Comparison of ENCODE assay signal across 7 cellular contexts in the genomic region with DNA sequence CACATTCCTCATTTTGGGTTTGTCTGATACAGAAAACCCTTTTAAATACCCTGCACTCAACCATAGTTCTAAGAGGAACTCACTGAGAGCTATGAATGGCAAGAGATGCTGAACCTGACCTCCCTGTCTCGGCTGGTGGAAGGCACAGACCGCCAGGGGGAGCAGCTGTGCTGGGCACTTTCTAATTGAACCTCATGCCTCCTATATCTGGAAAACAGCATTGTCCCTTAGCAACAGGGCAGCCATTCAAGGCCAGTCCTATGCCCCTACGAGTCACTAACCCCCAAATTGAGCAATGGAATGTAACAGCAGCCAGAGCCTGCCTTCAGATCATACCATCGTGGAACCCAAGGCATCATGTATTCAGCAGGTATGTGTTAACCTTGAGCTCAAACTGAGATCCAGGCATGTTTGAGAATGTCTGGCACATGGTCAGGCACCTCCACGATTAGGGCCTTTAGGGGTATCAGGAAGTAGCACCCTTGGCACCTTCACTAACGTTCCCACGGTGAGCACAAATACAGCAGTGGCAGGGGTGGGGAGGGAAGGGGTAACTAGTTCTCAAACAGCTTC. TPM values are rescaled to one million over a fixed set of nuclear protein-coding genes. Genes with fewer than 3 reads are reported as not detected.
DNase-seq lines count a peak whose midpoint lies in the region; ATAC-seq, FAIRE-seq and TF ChIP-seq lines count a peak whose summit lies in the region.

No MANE protein-coding gene starts in this region.

- no peak overlapping the region for H3K23ac ChIP-seq in mesendoderm (ENCODE audit: low read length)

- H3K27ac Mint-ChIP-seq in activated CD4-positive, alpha-beta T cell treated with anti-CD3 and anti-CD28 coated beads, Interleukin-2, amount 10 ng/mL, durations not matched to agents 24 days and 14 days = peak overlapping the region; percentile 66

- H2BK120ac ChIP-seq in mesendoderm (ENCODE audit: low read depth, low read length) = no peak overlapping the region

- H3K4me1 ChIP-seq in mesendoderm (ENCODE audit: control insufficient read depth, low read depth, low read length) = no peaks in the 10 kb centered on the region

- DNase-seq in GM12891 (ENCODE audit: insufficient read length, low spot score) = peak; percentile 17
- peak; percentile 59 to 66 for DNase-seq in NCI-H524 (lab: John Stamatoyannopoulos, UW)
- DNase-seq in activated CD4-positive, alpha-beta T cell treated with anti-CD3 and anti-CD28 coated beads, Interleukin-2, amount 10 ng/mL, durations not matched to agents 24 days and 14 days = peak; percentile 85
- DNase-seq in dorsolateral prefrontal cortex = peak in 6 of 10 donors; percentile 32 to 60 (median 40)
- peak; percentile 87 for DNase-seq in mesendoderm
- DNase-seq in stimulated activated naive CD4-positive, alpha-beta T cell (lab: John Stamatoyannopoulos, UW) = peak; percentile 0 to 42 (median 26)

- H3K56ac ChIP-seq in mesendoderm (ENCODE audit: low read length) = no peak overlapping the region

- WGBS in mesendoderm (ENCODE audit: extremely low coverage, insufficient coverage, low lambda C conversion rate) = no CpG with 5 or more reads among the region's 7 CpGs

- H3K9ac ChIP-seq in mesendoderm (ENCODE audit: low read length) = no peak overlapping the region

- TF ChIP-seq CTCF in dorsolateral prefrontal cortex (IDR thresholded peaks at IDR 0.05 in 54 of 56, conservative IDR thresholded peaks at IDR 0.05 in 2 of 56; ENCODE audit: low read depth in 1 of 56, partially characterized antibody in 56 of 56) = peak in 54 of 56 donors; percentile 40 to 75 (median 60)

- no peak overlapping the region for H3K18ac ChIP-seq in mesendoderm (ENCODE audit: low read length)

- ATAC-seq in HG03103 (IDR thresholded peaks at IDR 0.05; ENCODE audit: low read depth, unreplicated experiment) = peak; percentile 57

- H4K5ac ChIP-seq in mesendoderm (ENCODE audit: low read length) = no peak overlapping the region

- H2BK15ac ChIP-seq in mesendoderm (replicated peaks; ENCODE audit: low read depth) = no peak overlapping the region

- peaks cover 3% of the 10 kb centered on the region for H3K36me3 Mint-ChIP-seq in activated CD4-positive, alpha-beta T cell treated with anti-CD3 and anti-CD28 coated beads, Interleukin-2, amount 10 ng/mL, durations not matched to agents 24 days and 14 days (ENCODE audit: low read depth)

- H3K27ac ChIP-seq in dorsolateral prefrontal cortex (peak overlapping the region in 1 of 59 donors; percentile 19), mesendoderm (ENCODE audit: low read depth, low read length) (no peak overlapping the region)

- H2AK5ac ChIP-seq in mesendoderm (ENCODE audit: low read length) = no peak overlapping the region

- no peaks in the 10 kb centered on the region for H3K36me3 ChIP-seq in mesendoderm (ENCODE audit: control insufficient read depth, insufficient read depth, low read length)

- no peaks in the 10 kb centered on the region for H3K79me2 ChIP-seq in mesendoderm (ENCODE audit: control insufficient read depth, insufficient read depth, low read length)

- no peaks in the 10 kb centered on the region for H3K9me3 Mint-ChIP-seq in activated CD4-positive, alpha-beta T cell treated with anti-CD3 and anti-CD28 coated beads, Interleukin-2, amount 10 ng/mL, durations not matched to agents 24 days and 14 days

- no peak overlapping the region for H4K8ac ChIP-seq in mesendoderm (ENCODE audit: low read depth, low read length)

- intact Hi-C loops in activated CD4-positive, alpha-beta T cell treated with anti-CD3 and anti-CD28 coated beads, Interleukin-2, amount 10 ng/mL, durations not matched to agents 24 days and 14 days (cut with micrococcal nuclease) = loop anchor here (1.0 kb wide), 1 partner anchor 35 kb away; no protein-coding TSS in a partner anchor
- intact Hi-C loops in dorsolateral prefrontal cortex (cut with DNase I) = no loop called here

- peaks cover 0 to 59% (median 6%) of the 10 kb centered on the region in 45 donors for H3K27me3 ChIP-seq in dorsolateral prefrontal cortex
- H3K27me3 ChIP-seq in mesendoderm (ENCODE audit: insufficient read depth, low read length, poor library complexity) = no peaks in the 10 kb centered on the region

- no peak overlapping the region for H3K4me3 Mint-ChIP-seq in activated CD4-positive, alpha-beta T cell treated with anti-CD3 and anti-CD28 coated beads, Interleukin-2, amount 10 ng/mL, durations not matched to agents 24 days and 14 days

- H2BK5ac ChIP-seq in mesendoderm (ENCODE audit: low read length) = no peak overlapping the region

- no peak overlapping the region for H3K4ac ChIP-seq in mesendoderm (ENCODE audit: low read depth, low read length)

- no peaks in the 10 kb centered on the region for H3K79me1 ChIP-seq in mesendoderm (ENCODE audit: low read length)

- H3K4me1 Mint-ChIP-seq in activated CD4-positive, alpha-beta T cell treated with anti-CD3 and anti-CD28 coated beads, Interleukin-2, amount 10 ng/mL, durations not matched to agents 24 days and 14 days = peaks cover 11% of the 10 kb centered on the region

- TF ChIP-seq POLR2A in GM12891 (IDR thresholded peaks at IDR 0.05; ENCODE audit: low read depth, low read length) = no peak

- H3K4me3 ChIP-seq in dorsolateral prefrontal cortex (no peak overlapping the region), mesendoderm (ENCODE audit: low read length) (no peak overlapping the region)

- FAIRE-seq in GM12891 (lab: Jason Lieb, UNC) = peak; percentile 91

- peaks cover 3% of the 10 kb centered on the region for H3K27me3 Mint-ChIP-seq in activated CD4-positive, alpha-beta T cell treated with anti-CD3 and anti-CD28 coated beads, Interleukin-2, amount 10 ng/mL, durations not matched to agents 24 days and 14 days

- no peak overlapping the region for H3K4me2 ChIP-seq in mesendoderm (ENCODE audit: low read length)

TF ChIP-seq in GM12891, 5 proteins besides CTCF, POLR2A, EP300 and RAD21:
- no peak for TF ChIP-seq POLR2AphosphoS5 (IDR thresholded peaks at IDR 0.05; ENCODE audit: low read depth, low read length)
- TF ChIP-seq SPI1 (IDR thresholded peaks at IDR 0.05; ENCODE audit: low read depth, low read length) = no peak
- TF ChIP-seq TAF1 (IDR thresholded peaks at IDR 0.05; ENCODE audit: low read depth, low read length) = no peak
- no peak for TF ChIP-seq POU2F2 (IDR thresholded peaks at IDR 0.05; ENCODE audit: low read depth, low read length)
- no peak for TF ChIP-seq PAX5 (IDR thresholded peaks at IDR 0.05; ENCODE audit: insufficient read depth, low read length, severe bottlenecking)

RNA-seq across cellular contexts. Expression of gene USP27X, which starts 5.1 kb away (rescaled TPM):
- 0.68 TPM for polyA plus RNA-seq in GM12891 (2012; ENCODE audit: low read depth, missing spikeins)
- total RNA-seq in activated CD4-positive, alpha-beta T cell treated with anti-CD3 and anti-CD28 coated beads, Interleukin-2, amount 10 ng/mL, durations not matched to agents 24 days and 14 days = 1.6 and 2.4 TPM in 2 replicates
- total RNA-seq in dorsolateral prefrontal cortex = 10 to 100 TPM in 90 of 120 experiments, 1 to 10 TPM in 30; 4.4 to 20.1 (median 12.2) TPM
- polyA plus RNA-seq in mesendoderm (2013, experiment 1 of 2) = 4.1 TPM
- polyA plus RNA-seq in mesendoderm (2013, experiment 2 of 2) = 3.9 TPM

RNA-seq across cellular contexts. Expression of gene CLCN5, which starts 38.0 kb away (rescaled TPM):
- polyA plus RNA-seq in GM12891 (2012; ENCODE audit: low read depth, missing spikeins) = 0.42 TPM
- total RNA-seq in activated CD4-positive, alpha-beta T cell treated with anti-CD3 and anti-CD28 coated beads, Interleukin-2, amount 10 ng/mL, durations not matched to agents 24 days and 14 days = 4.2 and 5.6 TPM in 2 replicates
- total RNA-seq in dorsolateral prefrontal cortex = 1 to 10 TPM; 2.8 to 9.2 (median 5.1) TPM
- polyA plus RNA-seq in mesendoderm (2013, experiment 1 of 2) = 2.7 TPM
- polyA plus RNA-seq in mesendoderm (2013, experiment 2 of 2) = 2.7 TPM

RNA-seq across cellular contexts. Expression of gene PAGE4, which starts 55.3 kb away (rescaled TPM):
- polyA plus RNA-seq in GM12891 (2012; ENCODE audit: low read depth, missing spikeins) = not detected
- not detected in 2 replicates for total RNA-seq in activated CD4-positive, alpha-beta T cell treated with anti-CD3 and anti-CD28 coated beads, Interleukin-2, amount 10 ng/mL, durations not matched to agents 24 days and 14 days
- not detected for total RNA-seq in dorsolateral prefrontal cortex
- 0.45 TPM for polyA plus RNA-seq in mesendoderm (2013, experiment 1 of 2)
- 0.50 TPM for polyA plus RNA-seq in mesendoderm (2013, experiment 2 of 2)

Comparison
In these comparisons a context has a peak if more than half of its experiments do, and no peak if none do; other contexts are left out.
1. DNase-seq: peak in every context shown above with its lines; median percentile 87 in mesendoderm; 85 in activated CD4-positive, alpha-beta T cell treated with anti-CD3 and anti-CD28 coated beads, Interleukin-2, amount 10 ng/mL, durations not matched to agents 24 days and 14 days; 62 in NCI-H524; 40 in dorsolateral prefrontal cortex; 26 in stimulated activated naive CD4-positive, alpha-beta T cell; 17 in GM12891.